Comparison of ENCODE assay signal across 9 cellular contexts in genomic region chr3:191355406-191355805, GRCh38. TPM values are rescaled to one million over a fixed set of nuclear protein-coding genes. Genes with fewer than 3 reads are reported as not detected.
DNase-seq lines count a peak whose midpoint lies in the region; ATAC-seq and TF ChIP-seq lines count a peak whose summit lies in the region.
"Had no signal": no experiment of that assay in that cellular context is flagged by ENCODE, and none has a peak within 500 bp of the region (broad histone marks: within the 10 kb centered on the region; RNA-seq: fewer than 3 reads in every experiment).

No MANE protein-coding gene starts in this region.

- DNase-seq in GM10266 (ENCODE audit: extremely low spot score) (peak; percentile 48), SIG-M5 treated with dmso at 0.1 percent for 504 hours (lab: John Stamatoyannopoulos, UW; ENCODE audit: unreplicated experiment) (no peak), NCI-H510A treated with DMSO at 0.1 percent for 48 hours (lab: John Stamatoyannopoulos, UW) (no peak), UCSD-AML1 (lab: John Stamatoyannopoulos, UW; ENCODE audit: unreplicated experiment) (no peak)
- no peak for DNase-seq in activated effector memory CD4-positive, alpha-beta T cell treated with anti-CD3 and anti-CD28 coated beads, Interleukin-2, amount 50 U/mL, for 16 hours
- DNase-seq: left lung had no signal

- H3K27ac Mint-ChIP-seq in IgD-negative memory B cell, result peak overlapping the region; percentile 71 to 80 (median 74)

- H3K9me3 Mint-ChIP-seq in IgD-negative memory B cell, result no peaks in the 10 kb centered on the region

- TF ChIP-seq CTCF in GM10266 (IDR thresholded peaks at IDR 0.05; ENCODE audit: control insufficient read depth, insufficient read depth, low read depth, missing control alignments), result no peak

- peak; percentile 76 for ATAC-seq in GM19395 (IDR thresholded peaks at IDR 0.05; ENCODE audit: unreplicated experiment)
- peak; percentile 79 for ATAC-seq in HG02870 (IDR thresholded peaks at IDR 0.05; ENCODE audit: unreplicated experiment)
- ATAC-seq: left lung had no signal

- H3K4me1 Mint-ChIP-seq in IgD-negative memory B cell, result peaks cover 44 to 61% (median 47%) of the 10 kb centered on the region in 3 donors

- peaks cover 8% of the 10 kb centered on the region for H3K36me3 Mint-ChIP-seq in IgD-negative memory B cell

- no peaks in the 10 kb centered on the region for H3K27me3 Mint-ChIP-seq in IgD-negative memory B cell

- H3K4me3 Mint-ChIP-seq in IgD-negative memory B cell, result peak overlapping the region; percentile 44 to 87 (median 70)

RNA-seq across cellular contexts. Expression of gene UTS2B, which starts 25.1 kb away (rescaled TPM):
- polyA plus RNA-seq in IgD-negative memory B cell, result 4.2 TPM

RNA-seq across cellular contexts. Expression of gene CCDC50, which starts 26.2 kb away (rescaled TPM):
- polyA plus RNA-seq in IgD-negative memory B cell, result 98.9 TPM
